In genomic region chr10:110355922-110356627, GRCh38 we compare ENCODE assay signal across 1 cellular context.
TF ChIP-seq lines count a peak whose summit lies in the region.

No MANE protein-coding gene starts in this region.

TF ChIP-seq in HepG2, 621 proteins besides CTCF, POLR2A, EP300 and RAD21 (continued from another document):
- TF ChIP-seq, protein P1, sequence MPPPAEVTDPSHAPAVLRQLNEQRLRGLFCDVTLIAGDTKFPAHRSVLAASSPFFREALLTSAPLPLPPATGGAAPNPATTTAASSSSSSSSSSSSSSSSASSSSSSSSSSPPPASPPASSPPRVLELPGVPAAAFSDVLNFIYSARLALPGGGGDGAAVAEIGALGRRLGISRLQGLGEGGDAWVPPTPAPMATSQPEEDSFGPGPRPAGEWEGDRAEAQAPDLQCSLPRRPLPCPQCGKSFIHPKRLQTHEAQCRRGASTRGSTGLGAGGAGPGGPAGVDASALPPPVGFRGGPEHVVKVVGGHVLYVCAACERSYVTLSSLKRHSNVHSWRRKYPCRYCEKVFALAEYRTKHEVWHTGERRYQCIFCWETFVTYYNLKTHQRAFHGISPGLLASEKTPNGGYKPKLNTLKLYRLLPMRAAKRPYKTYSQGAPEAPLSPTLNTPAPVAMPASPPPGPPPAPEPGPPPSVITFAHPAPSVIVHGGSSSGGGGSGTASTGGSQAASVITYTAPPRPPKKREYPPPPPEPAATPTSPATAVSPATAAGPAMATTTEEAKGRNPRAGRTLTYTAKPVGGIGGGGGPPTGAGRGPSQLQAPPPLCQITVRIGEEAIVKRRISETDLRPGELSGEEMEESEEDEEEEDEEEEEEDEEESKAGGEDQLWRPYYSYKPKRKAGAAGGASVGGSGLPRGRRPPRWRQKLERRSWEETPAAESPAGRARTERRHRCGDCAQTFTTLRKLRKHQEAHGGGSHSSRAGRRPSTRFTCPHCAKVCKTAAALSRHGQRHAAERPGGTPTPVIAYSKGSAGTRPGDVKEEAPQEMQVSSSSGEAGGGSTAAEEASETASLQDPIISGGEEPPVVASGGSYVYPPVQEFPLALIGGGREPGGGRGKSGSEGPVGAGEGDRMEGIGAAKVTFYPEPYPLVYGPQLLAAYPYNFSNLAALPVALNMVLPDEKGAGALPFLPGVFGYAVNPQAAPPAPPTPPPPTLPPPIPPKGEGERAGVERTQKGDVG (CRISPR knock-in tag; IDR thresholded peaks at IDR 0.05; ENCODE audit: borderline replicate concordance): no peak
- TF ChIP-seq ONECUT2 (CRISPR knock-in tag; IDR thresholded peaks at IDR 0.05) (no peak), ZNF747 (CRISPR knock-in tag; IDR thresholded peaks at IDR 0.05; ENCODE audit: borderline replicate concordance) (no peak), PCBP1 (IDR thresholded peaks at IDR 0.05; ENCODE audit: borderline replicate concordance, low read depth, low read length) (no peak), SRY (CRISPR knock-in tag; IDR thresholded peaks at IDR 0.05) (no peak), ATRX (CRISPR knock-in tag; IDR thresholded peaks at IDR 0.05; ENCODE audit: borderline replicate concordance) (no peak)
TF ChIP-seq in HepG2: peak in this region for 0.
